Comparison of ENCODE assay signal across 14 cellular contexts in genomic region chr1:229148743-229149142, GRCh38.
"Had no signal": no experiment of that assay in that cellular context is flagged by ENCODE, and none has a peak within 500 bp of the region (broad histone marks: within the 10 kb centered on the region; RNA-seq: fewer than 3 reads in every experiment).

No MANE protein-coding gene starts in this region.

- H3K36me3 Mint-ChIP-seq: activated naive CD8-positive, alpha-beta T cell had no signal

- H3K36me3 ChIP-seq: esophagus squamous epithelium, stomach, thoracic aorta had no signal

- DNase-seq: activated CD4-positive, alpha-beta T cell treated with anti-CD3 and anti-CD28 coated beads, Interleukin-2, amount 10 ng/mL, durations not matched to agents 24 days and 14 days; activated effector memory CD4-positive, alpha-beta T cell treated with Interleukin-2 at 50 U/mL for 16 hours; activated T-cell treated with anti-CD3 and anti-CD28 coated beads for 4 hours; dorsolateral prefrontal cortex; esophagus squamous epithelium; foreskin fibroblast; mammary epithelial cell; stimulated activated CD4-positive, alpha-beta T cell treated with anti-CD3 and anti-CD28 coated beads, Interleukin-12 subunit alpha, Interleukin-12 subunit beta, amount 100 ng/mL, for 4 hours; stimulated activated CD4-positive, alpha-beta T cell treated with anti-CD3 and anti-CD28 coated beads, Interleukin-2, amount 100 ng/mL, for 48 hours; T-cell; T1000 had no signal

- H3K27me3 Mint-ChIP-seq: activated naive CD8-positive, alpha-beta T cell had no signal

- H3K9me3 Mint-ChIP-seq: activated CD4-positive, alpha-beta T cell treated with anti-CD3 and anti-CD28 coated beads, Interleukin-2, amount 10 ng/mL, durations not matched to agents 24 days and 14 days; T-cell had no signal

- H3K4me1 Mint-ChIP-seq: activated CD4-positive, alpha-beta T cell treated with anti-CD3 and anti-CD28 coated beads, Interleukin-2, amount 10 ng/mL, durations not matched to agents 24 days and 14 days had no signal

- H3K4me3 Mint-ChIP-seq: activated CD4-positive, alpha-beta T cell treated with anti-CD3 and anti-CD28 coated beads, Interleukin-2, amount 10 ng/mL, durations not matched to agents 24 days and 14 days; activated naive CD8-positive, alpha-beta T cell; T-cell had no signal

- H3K27ac Mint-ChIP-seq: activated CD4-positive, alpha-beta T cell treated with anti-CD3 and anti-CD28 coated beads, Interleukin-2, amount 10 ng/mL, durations not matched to agents 24 days and 14 days; activated naive CD8-positive, alpha-beta T cell; T-cell had no signal

- H3K27ac ChIP-seq: esophagus squamous epithelium, stomach, thoracic aorta had no signal

- H3K4me3 ChIP-seq: dorsolateral prefrontal cortex, esophagus squamous epithelium, stomach had no signal

- H3K9me3 ChIP-seq: esophagus squamous epithelium, stomach, thoracic aorta had no signal
